Comparison of ENCODE assay signal across 23 cellular contexts in genomic region chr12:131094831-131095805, GRCh38.
DNase-seq lines count a peak whose midpoint lies in the region; ATAC-seq and TF ChIP-seq lines count a peak whose summit lies in the region.
"Had no signal": no experiment of that assay in that cellular context is flagged by ENCODE, and none has a peak within 500 bp of the region (broad histone marks: within the 10 kb centered on the region; RNA-seq: fewer than 3 reads in every experiment).

No MANE protein-coding gene starts in this region.

- DNase-seq in BE2C (peak; percentile 5), CD14-positive monocyte (ENCODE audit: low spot score) (peak; percentile 36), left ventricle myocardium superior (peak; percentile 19), sciatic nerve (ENCODE audit: low spot score) (peak; percentile 60), germinal center (ENCODE audit: low spot score) (no peak), hepatic stellate cell (ENCODE audit: low spot score) (no peak), SK-N-DZ (ENCODE audit: low spot score) (no peak)
- DNase-seq: activated CD4-positive, alpha-beta T cell treated with anti-CD3 and anti-CD28 coated beads, Interleukin-2, amount 10 ng/mL, durations not matched to agents 24 days and 14 days; activated naive CD4-positive, alpha-beta T cell treated with anti-CD3 and anti-CD28 coated beads for 36 hours; anterior cingulate cortex; caudate nucleus; DMS79; effector CD4-positive, alpha-beta T cell; GM23248; NCI-H1436; NCI-H524 treated with DMSO at 0.1 percent for 48 hours; nucleus accumbens; retina; substantia nigra had no signal

- H3K36me3 Mint-ChIP-seq in CD14-positive monocyte, result peaks cover 7 to 10% of the 10 kb centered on the region in 2 donors
- H3K36me3 Mint-ChIP-seq: IgD-negative memory B cell had no signal

- no peaks in the 10 kb centered on the region for H3K36me3 ChIP-seq in BE2C

- no peak overlapping the region for H3K27ac Mint-ChIP-seq in CD14-positive monocyte
- H3K27ac Mint-ChIP-seq: activated CD4-positive, alpha-beta T cell treated with anti-CD3 and anti-CD28 coated beads, Interleukin-2, amount 10 ng/mL, durations not matched to agents 24 days and 14 days; activated naive CD4-positive, alpha-beta T cell treated with anti-CD3 and anti-CD28 coated beads for 36 hours; IgD-negative memory B cell had no signal

- H3K27me3 Mint-ChIP-seq in CD14-positive monocyte (ENCODE audit: low read depth in 3 of 3), result peaks cover 4 to 6% (median 5%) of the 10 kb centered on the region in 3 donors
- H3K27me3 Mint-ChIP-seq: activated CD4-positive, alpha-beta T cell treated with anti-CD3 and anti-CD28 coated beads, Interleukin-2, amount 10 ng/mL, durations not matched to agents 24 days and 14 days had no signal

- TF ChIP-seq CTCF in BE2C (IDR thresholded peaks at IDR 0.05; ENCODE audit: low read depth, low read length) (no peak), CD14-positive monocyte (IDR thresholded peaks at IDR 0.05) (no peak)

- H3K4me3 ChIP-seq in BE2C (ENCODE audit: low read depth, low read length), result no peak overlapping the region
- H3K4me3 ChIP-seq: esophagus muscularis mucosa, gastroesophageal sphincter, GM12878, GM23248 had no signal

- no peak overlapping the region for H3K4me3 Mint-ChIP-seq in CD14-positive monocyte
- H3K4me3 Mint-ChIP-seq: activated CD4-positive, alpha-beta T cell treated with anti-CD3 and anti-CD28 coated beads, Interleukin-2, amount 10 ng/mL, durations not matched to agents 24 days and 14 days; activated naive CD4-positive, alpha-beta T cell treated with anti-CD3 and anti-CD28 coated beads for 36 hours had no signal

- ATAC-seq in left ventricle myocardium superior, result no peak
- ATAC-seq in sciatic nerve, result no peak
- ATAC-seq: gastroesophageal sphincter, GM12878 had no signal

- intact Hi-C loops in CD14-positive monocyte (cut with micrococcal nuclease), result no loop called here
- intact Hi-C loops in left ventricle myocardium superior (cut with micrococcal nuclease), result no loop called here
- intact Hi-C loops in sciatic nerve (cut with DNase I), result no loop called here

- no peaks in the 10 kb centered on the region for H3K9me3 ChIP-seq in BE2C
- H3K9me3 ChIP-seq: esophagus muscularis mucosa, gastroesophageal sphincter had no signal

- H3K27me3 ChIP-seq in BE2C, result 0 out of 2 replicates have a peak, but pooled peaks cover 5% of the 10 kb centered on the region
- H3K27me3 ChIP-seq: esophagus muscularis mucosa, gastroesophageal sphincter had no signal

- no peaks in the 10 kb centered on the region; the same call in 1 of the 2 replicates for H3K4me1 ChIP-seq in BE2C
- H3K4me1 ChIP-seq: gastroesophageal sphincter had no signal

- H3K4me1 Mint-ChIP-seq in CD14-positive monocyte, result peaks cover 22% of the 10 kb centered on the region

- peaks cover 0 to 2% (median 0%) of the 10 kb centered on the region in 7 donors for H3K9me3 Mint-ChIP-seq in CD14-positive monocyte
- H3K9me3 Mint-ChIP-seq: activated CD4-positive, alpha-beta T cell treated with anti-CD3 and anti-CD28 coated beads, Interleukin-2, amount 10 ng/mL, durations not matched to agents 24 days and 14 days; activated naive CD4-positive, alpha-beta T cell treated with anti-CD3 and anti-CD28 coated beads for 36 hours; IgD-negative memory B cell had no signal

Comparison
In these comparisons a context has a peak if more than half of its experiments do, and no peak if none do; other contexts are left out.
1. DNase-seq: peak in BE2C (single experiment), CD14-positive monocyte (single experiment), left ventricle myocardium superior (single experiment) and sciatic nerve (single experiment); none in germinal center (single experiment), hepatic stellate cell (single experiment) and SK-N-DZ (single experiment).